In the genomic region with DNA sequence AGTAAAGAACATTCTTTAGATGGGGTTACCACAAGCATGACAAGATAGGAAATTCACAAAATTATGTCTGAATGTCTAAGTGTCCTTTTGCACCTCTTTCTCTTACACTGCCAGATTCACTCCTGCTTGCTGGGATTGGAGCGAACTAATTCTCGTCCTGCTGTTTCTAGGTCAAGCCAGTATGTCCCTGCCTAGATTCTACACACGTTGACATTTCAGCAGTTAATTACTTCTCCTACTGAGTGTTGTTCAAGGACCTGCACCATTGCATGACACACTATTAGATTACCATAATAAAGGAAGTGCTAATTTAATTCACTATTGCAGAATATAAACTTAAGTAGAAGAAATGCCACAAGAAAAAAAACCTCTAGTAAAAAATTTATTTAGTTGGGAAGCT, we compare ENCODE assay signal across 19 cellular contexts.
DNase-seq lines count a peak whose midpoint lies in the region; ATAC-seq and TF ChIP-seq lines count a peak whose summit lies in the region.
"Had no signal": no experiment of that assay in that cellular context is flagged by ENCODE, and none has a peak within 500 bp of the region (broad histone marks: within the 10 kb centered on the region; RNA-seq: fewer than 3 reads in every experiment).

No MANE protein-coding gene starts in this region.

- DNase-seq in A673 (ENCODE audit: low spot score) = peak; percentile 1
- DNase-seq in H7 = peak; percentile 2
- peak; percentile 5 for DNase-seq in iPS-NIHi11 (ENCODE audit: low spot score)
- DNase-seq in transverse colon = no peak
- no peak for DNase-seq in GM19240 (ENCODE audit: insufficient read length, low spot score)
- DNase-seq in foreskin keratinocyte = no peak
- DNase-seq in T-helper 9 cell = no peak
- DNase-seq: 8988T; C1 segment of cervical spinal cord; Calu3; CD4-positive, alpha-beta memory T cell; COR-L47; DMS53; DMS79 treated with DMSO at 0.1 percent for 48 hours; GF-D8; H9 had no signal

- no peaks in the 10 kb centered on the region for H3K9me3 ChIP-seq in A673 (ENCODE audit: low read depth, low read length, poor library complexity, severe bottlenecking)
- H3K9me3 ChIP-seq in ectodermal cell (ENCODE audit: control insufficient read depth, low read length) = no peaks in the 10 kb centered on the region
- H3K9me3 ChIP-seq in transverse colon = peaks cover 0 to 5% of the 10 kb centered on the region in 2 donors
- H3K9me3 ChIP-seq: A549 had no signal

- intact Hi-C loops in A673 (cut with micrococcal nuclease; ENCODE audit: unreplicated experiment) = no loop called here
- intact Hi-C loops in transverse colon (cut with DNase I; ENCODE audit: low total_unique reads) = no loop called here

- POLR2A ChIA-PET in A673 (lab: Charles Lee; ENCODE audit: low non-redundant PET) = no interaction called here

- H3K36me3 ChIP-seq in A673 (ENCODE audit: insufficient read depth, low read length, poor library complexity, severe bottlenecking) = no peaks in the 10 kb centered on the region
- no peaks in the 10 kb centered on the region for H3K36me3 ChIP-seq in H7 (replicated peaks; ENCODE audit: control insufficient read depth, insufficient read depth, low read length)
- H3K36me3 ChIP-seq in ectodermal cell (ENCODE audit: control insufficient read depth, insufficient read depth, low read length) = no peaks in the 10 kb centered on the region
- no peaks in the 10 kb centered on the region for H3K36me3 ChIP-seq in transverse colon

- in situ Hi-C loops in transverse colon (cut with MboI; ENCODE audit: low pct_ligation_motif_present in 1 of 4, low pct_unique_long_range_greater_than_20kb in 1 of 4, low sequenced_read_pairs in 3 of 4) = no loop called here

- TF ChIP-seq POLR2A in transverse colon (IDR thresholded peaks at IDR 0.05) = no peak

- H3K27ac ChIP-seq in A673 (ENCODE audit: low read depth, low read length, poor library complexity, severe bottlenecking) (no peak overlapping the region), ectodermal cell (ENCODE audit: insufficient read depth, low read depth, low read length, poor library complexity, severe bottlenecking) (peak overlapping the region; percentile 36), transverse colon (no peak overlapping the region), foreskin keratinocyte (no peak overlapping the region)
- H3K27ac ChIP-seq: A549 had no signal

- no TSS peak for BruUV-seq in A673 (replicated peaks; lab: Mats Ljungman, UMichigan)

- H3K4me3 ChIP-seq in A673 (ENCODE audit: low read depth, low read length, poor library complexity, severe bottlenecking) (no peak overlapping the region), H7 (ENCODE audit: insufficient read depth, low read depth, low read length) (no peak overlapping the region), ectodermal cell (ENCODE audit: insufficient read depth, low read depth, low read length) (no peak overlapping the region), transverse colon (no peak overlapping the region)
- H3K4me3 ChIP-seq: A549 had no signal

- H3K27me3 ChIP-seq in A673 (replicated peaks; ENCODE audit: insufficient read depth, low read depth, low read length, poor library complexity) = no peaks in the 10 kb centered on the region
- H3K27me3 ChIP-seq in H7 (ENCODE audit: control insufficient read depth, insufficient read depth, low read length) = no peaks in the 10 kb centered on the region
- H3K27me3 ChIP-seq in ectodermal cell (ENCODE audit: control insufficient read depth, insufficient read depth, low read length, poor library complexity, severe bottlenecking) = no peaks in the 10 kb centered on the region
- H3K27me3 ChIP-seq in transverse colon = no peaks in the 10 kb centered on the region
- no peaks in the 10 kb centered on the region for H3K27me3 ChIP-seq in foreskin keratinocyte

- WGBS in ectodermal cell, 2 experiments = 53 to 60% methylated on average over 3 of the region's 3 CpGs
- 68% methylated on average over 3 of the region's 3 CpGs for WGBS in transverse colon (ENCODE audit: low coverage in 1 of 2), 2 donors

- no peak for TF ChIP-seq EP300 in transverse colon (IDR thresholded peaks at IDR 0.05; ENCODE audit: low read depth)

- no peak for TF ChIP-seq CTCF in A673 (conservative IDR thresholded peaks at IDR 0.05; ENCODE audit: low read depth, low read length)
- no peak for TF ChIP-seq CTCF in transverse colon (IDR thresholded peaks at IDR 0.05)
- no peak for TF ChIP-seq CTCF in foreskin keratinocyte (conservative IDR thresholded peaks at IDR 0.05)

- H3K4me1 ChIP-seq in A673 (ENCODE audit: insufficient read depth, low read length, poor library complexity, severe bottlenecking) (no peaks in the 10 kb centered on the region), ectodermal cell (ENCODE audit: control insufficient read depth, insufficient read depth, low read length) (no peaks in the 10 kb centered on the region), transverse colon (no peaks in the 10 kb centered on the region), foreskin keratinocyte (no peaks in the 10 kb centered on the region)
- H3K4me1 ChIP-seq: A549 had no signal

- no peak for ATAC-seq in foreskin keratinocyte
- ATAC-seq: A549, HCT116 had no signal

- CTCF ChIA-PET in A673 (lab: Charles Lee) = no interaction called here

Comparison
In these comparisons a context has a peak if more than half of its experiments do, and no peak if none do; other contexts are left out.
1. DNase-seq: peak in A673 (single experiment), H7 (single experiment) and iPS-NIHi11 (single experiment); none in transverse colon (single experiment), GM19240 (single experiment), foreskin keratinocyte (0 of 2) and T-helper 9 cell (single experiment).